8 cellular contexts compared by ENCODE assay signal in the genomic region with DNA sequence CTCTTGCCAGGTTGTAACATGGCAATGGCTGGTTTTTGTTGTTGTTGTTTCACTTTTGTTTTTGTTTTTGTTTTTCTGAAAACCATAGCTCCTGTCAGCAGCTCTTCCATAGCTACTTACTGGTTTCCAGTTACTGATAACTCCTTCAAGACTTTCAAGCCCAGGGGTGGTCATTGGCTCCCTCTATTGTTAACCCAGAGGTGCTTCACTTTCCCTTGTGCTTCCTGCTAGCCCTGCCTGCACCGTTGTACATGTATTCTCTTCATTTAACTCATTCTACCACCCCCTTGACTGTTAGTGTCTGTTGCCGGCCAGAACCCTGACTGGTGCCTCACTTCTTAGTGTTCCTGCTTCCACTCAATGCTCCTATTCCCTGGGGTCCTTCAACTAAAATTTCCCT. TPM values are rescaled to one million over a fixed set of nuclear protein-coding genes. Genes with fewer than 3 reads are reported as not detected.
A peak's percentile ranks its signal among the peaks of the same experiment; 100 is the strongest.
DNase-seq lines count a peak whose midpoint lies in the region; ATAC-seq, FAIRE-seq and TF ChIP-seq lines count a peak whose summit lies in the region.

No MANE protein-coding gene starts in this region.

- peak overlapping the region; percentile 18 for H3K27ac Mint-ChIP-seq in activated T-helper 1 cell treated with anti-CD3 and anti-CD28 coated beads, Interleukin-12 subunit alpha, Interleukin-12 subunit beta, Interleukin-2, Interleukin-4 antibody, amounts not matched to agents 30 ng/mL and 10 ng/mL and 1 ng/mL, durations not matched to agents 14 hours and 24 hours and 36 hours

- CTCF ChIA-PET in AG04450 (lab: Charles Lee): no interaction called here

- no peak overlapping the region for H3K9ac ChIP-seq in NT2/D1 (ENCODE audit: insufficient read length, low read depth)

- H3K27ac ChIP-seq in AG04450 (ENCODE audit: low read depth, low read length): no peak overlapping the region

- POLR2A ChIA-PET in AG04450 (lab: Yijun Ruan, JAX): no interaction called here

- H3K4me1 ChIP-seq in NT2/D1 (ENCODE audit: insufficient read depth, insufficient read length): no peaks in the 10 kb centered on the region

- H3K36me3 Mint-ChIP-seq in activated T-helper 1 cell treated with anti-CD3 and anti-CD28 coated beads, Interleukin-12 subunit alpha, Interleukin-12 subunit beta, Interleukin-2, Interleukin-4 antibody, amounts not matched to agents 30 ng/mL and 10 ng/mL and 1 ng/mL, durations not matched to agents 14 hours and 24 hours and 36 hours (ENCODE audit: low read depth): peaks cover 7% of the 10 kb centered on the region

- H3K36me3 ChIP-seq in NT2/D1 (ENCODE audit: insufficient read depth, insufficient read length, low read length): no peaks in the 10 kb centered on the region

- peak overlapping the region; percentile 58 for H3K4me3 Mint-ChIP-seq in activated T-helper 1 cell treated with anti-CD3 and anti-CD28 coated beads, Interleukin-12 subunit alpha, Interleukin-12 subunit beta, Interleukin-2, Interleukin-4 antibody, amounts not matched to agents 30 ng/mL and 10 ng/mL and 1 ng/mL, durations not matched to agents 14 hours and 24 hours and 36 hours

- peak; percentile 90 for ATAC-seq in GM18868 (IDR thresholded peaks at IDR 0.05; ENCODE audit: unreplicated experiment)
- ATAC-seq in HG03103 (IDR thresholded peaks at IDR 0.05; ENCODE audit: low read depth, unreplicated experiment): peak; percentile 86
- peak; percentile 97 for ATAC-seq in left colon

- no peaks in the 10 kb centered on the region for H3K27me3 Mint-ChIP-seq in activated T-helper 1 cell treated with anti-CD3 and anti-CD28 coated beads, Interleukin-12 subunit alpha, Interleukin-12 subunit beta, Interleukin-2, Interleukin-4 antibody, amounts not matched to agents 30 ng/mL and 10 ng/mL and 1 ng/mL, durations not matched to agents 14 hours and 24 hours and 36 hours (ENCODE audit: insufficient read depth)

- TF ChIP-seq CTCF in AG04450 (IDR thresholded peaks at IDR 0.05; ENCODE audit: low read depth, low read length): peak; percentile 28

- DNase-seq in AG04450 (ENCODE audit: low read depth, low spot score) (no peak), NT2/D1 (ENCODE audit: low read depth, low spot score) (peak; percentile 25), left colon (peak; percentile 37 to 42), KG1 (lab: John Stamatoyannopoulos, UW) (no peak), RCC 7860 (ENCODE audit: low spot score) (no peak)
- DNase-seq in activated T-helper 1 cell treated with anti-CD3 and anti-CD28 coated beads, Interleukin-12 subunit alpha, Interleukin-12 subunit beta, Interleukin-2, Interleukin-4 antibody, amounts not matched to agents 30 ng/mL and 10 ng/mL and 1 ng/mL, durations not matched to agents 14 hours and 24 hours and 36 hours (ENCODE audit: low spot score): peak; percentile 60

- intact Hi-C loops in activated T-helper 1 cell treated with anti-CD3 and anti-CD28 coated beads, Interleukin-12 subunit alpha, Interleukin-12 subunit beta, Interleukin-2, Interleukin-4 antibody, amounts not matched to agents 30 ng/mL and 10 ng/mL and 1 ng/mL, durations not matched to agents 14 hours and 24 hours and 36 hours (cut with micrococcal nuclease): loop anchor here (1.0 kb wide), 3 partner anchors 97 to 329 kb away; no protein-coding TSS in a partner anchor
- intact Hi-C loops in left colon (cut with DNase I, micrococcal nuclease): no loop called here

- H3K9me3 Mint-ChIP-seq in activated T-helper 1 cell treated with anti-CD3 and anti-CD28 coated beads, Interleukin-12 subunit alpha, Interleukin-12 subunit beta, Interleukin-2, Interleukin-4 antibody, amounts not matched to agents 30 ng/mL and 10 ng/mL and 1 ng/mL, durations not matched to agents 14 hours and 24 hours and 36 hours: peaks cover 6% of the 10 kb centered on the region

- H3K4me1 Mint-ChIP-seq in activated T-helper 1 cell treated with anti-CD3 and anti-CD28 coated beads, Interleukin-12 subunit alpha, Interleukin-12 subunit beta, Interleukin-2, Interleukin-4 antibody, amounts not matched to agents 30 ng/mL and 10 ng/mL and 1 ng/mL, durations not matched to agents 14 hours and 24 hours and 36 hours (ENCODE audit: low read depth): peaks cover 45% of the 10 kb centered on the region

- H3K4me3 ChIP-seq in AG04450 (ENCODE audit: low read depth, low read length) (no peak overlapping the region), NT2/D1 (ENCODE audit: insufficient read length, low read depth) (no peak overlapping the region)

- H3K9me3 ChIP-seq in AG04450 (ENCODE audit: control insufficient read depth, insufficient read depth, low read length) (no peaks in the 10 kb centered on the region), NT2/D1 (ENCODE audit: insufficient read depth, low read length) (peaks cover 5% of the 10 kb centered on the region)

- no peak for FAIRE-seq in RCC 7860 (lab: Jason Lieb, UNC)

- H3K27me3 ChIP-seq in AG04450 (ENCODE audit: control insufficient read depth, insufficient read depth, low read length): no peaks in the 10 kb centered on the region
- H3K27me3 ChIP-seq in NT2/D1 (ENCODE audit: insufficient read depth, insufficient read length): no peaks in the 10 kb centered on the region

RNA-seq across cellular contexts. Expression of gene TRAT1, which starts 4.2 kb away (rescaled TPM):
- polyA plus RNA-seq in AG04450 (2011; rRNA removed): not detected in 2 replicates
- polyA minus RNA-seq in AG04450 (2011; rRNA and poly(A)+ RNA removed): not detected in 2 replicates
- 94.6 and 99.4 TPM in 2 replicates for total RNA-seq in activated T-helper 1 cell treated with anti-CD3 and anti-CD28 coated beads, Interleukin-12 subunit alpha, Interleukin-12 subunit beta, Interleukin-2, Interleukin-4 antibody, amounts not matched to agents 30 ng/mL and 10 ng/mL and 1 ng/mL, durations not matched to agents 14 hours and 24 hours and 36 hours
- total RNA-seq in left colon: 1 to 10 TPM in 1 of 2 donors, not detected in 1; 1.3 TPM

Comparison
In these comparisons a context has a peak if more than half of its experiments do, and no peak if none do; other contexts are left out.
1. DNase-seq: peak in NT2/D1 (single experiment), activated T-helper 1 cell treated with anti-CD3 and anti-CD28 coated beads, Interleukin-12 subunit alpha, Interleukin-12 subunit beta, Interleukin-2, Interleukin-4 antibody, amounts not matched to agents 30 ng/mL and 10 ng/mL and 1 ng/mL, durations not matched to agents 14 hours and 24 hours and 36 hours (single experiment) and left colon (2 of 2); none in AG04450 (single experiment), KG1 (single experiment) and RCC 7860 (single experiment).
2. RNA of gene TRAT1, which starts 4.2 kb away (total RNA-seq): 94.6 to 99.4 TPM in activated T-helper 1 cell treated with anti-CD3 and anti-CD28 coated beads, Interleukin-12 subunit alpha, Interleukin-12 subunit beta, Interleukin-2, Interleukin-4 antibody, amounts not matched to agents 30 ng/mL and 10 ng/mL and 1 ng/mL, durations not matched to agents 14 hours and 24 hours and 36 hours; 1.3 TPM in left colon; every median in the first group is over 10 times any median in the second.
3. Peak in every context shown above with its lines, with median percentiles within 50 percentile points of each other: ATAC-seq.